Comparison of ENCODE assay signal across 10 cellular contexts in genomic region chr5:155726267-155726666, GRCh38.
DNase-seq lines count a peak whose midpoint lies in the region; ATAC-seq, FAIRE-seq and TF ChIP-seq lines count a peak whose summit lies in the region.
"Had no signal": no experiment of that assay in that cellular context is flagged by ENCODE, and none has a peak within 500 bp of the region (broad histone marks: within the 10 kb centered on the region; RNA-seq: fewer than 3 reads in every experiment).

No MANE protein-coding gene starts in this region.

- H3K9ac ChIP-seq in fibroblast of lung (ENCODE audit: insufficient read depth, low read length) (no peak overlapping the region), neuronal stem cell (ENCODE audit: low read depth, low read length, poor library complexity) (no peak overlapping the region)

- H3K27ac ChIP-seq in GM23338 (ENCODE audit: low read depth) (no peak overlapping the region), fibroblast of lung (ENCODE audit: insufficient read depth, low read length) (no peak overlapping the region), neuronal stem cell (replicated peaks; ENCODE audit: low read length) (no peak overlapping the region)
- H3K27ac ChIP-seq: coronary artery, lower lobe of right lung had no signal

- no peaks in the 10 kb centered on the region for H3F3A ChIP-seq in GM23338 (replicated peaks; ENCODE audit: low read depth)

- H2BK12ac ChIP-seq in neuronal stem cell (ENCODE audit: low read length) = no peak overlapping the region

- no peak overlapping the region for H3K23ac ChIP-seq in neuronal stem cell (ENCODE audit: low read depth, low read length, poor library complexity)

- H2AFZ ChIP-seq in GM23338 (no peak overlapping the region), fibroblast of lung (ENCODE audit: low read length) (no peak overlapping the region), neuronal stem cell (ENCODE audit: low read length) (no peak overlapping the region)

- no peak overlapping the region for H4K8ac ChIP-seq in neuronal stem cell (ENCODE audit: low read depth, low read length)

- no peak overlapping the region for H3K14ac ChIP-seq in neuronal stem cell (ENCODE audit: low read length)

- peaks cover 5% of the 10 kb centered on the region for H3K4me1 ChIP-seq in GM23338 (ENCODE audit: insufficient read depth)
- no peaks in the 10 kb centered on the region for H3K4me1 ChIP-seq in fibroblast of lung (ENCODE audit: control insufficient read depth, extremely low read depth, insufficient read depth, low read length)
- peaks cover 0 to 2% of the 10 kb centered on the region in 2 donors for H3K4me1 ChIP-seq in neuronal stem cell (ENCODE audit: control insufficient read depth in 2 of 2, insufficient read depth in 1 of 2, low read depth in 1 of 2, low read length in 2 of 2)

- no peaks in the 10 kb centered on the region for H3K9me2 ChIP-seq in GM23338 (ENCODE audit: insufficient read depth)

- H4K91ac ChIP-seq in neuronal stem cell (ENCODE audit: low read depth, low read length, poor library complexity) = no peak overlapping the region

- H3K18ac ChIP-seq in neuronal stem cell (ENCODE audit: low read length) = no peak overlapping the region

- peaks cover 2% of the 10 kb centered on the region; the same call in 1 of the 3 replicates for H3K9me3 Mint-ChIP-seq in GM23338
- H3K9me3 Mint-ChIP-seq: activated CD4-positive, alpha-beta T cell treated with anti-CD3 and anti-CD28 coated beads, Interleukin-2, amount 10 ng/mL, durations not matched to agents 7 days and 5 days had no signal

- ATAC-seq in GM23338 = no peak
- ATAC-seq: lower lobe of right lung had no signal

- H3K27me3 ChIP-seq in GM23338 (ENCODE audit: insufficient read depth) (peaks cover 73% of the 10 kb centered on the region), fibroblast of lung (ENCODE audit: control insufficient read depth, insufficient read depth, low read length) (no peaks in the 10 kb centered on the region), neuronal stem cell (ENCODE audit: control insufficient read depth in 3 of 3, insufficient read depth in 3 of 3, low read depth in 1 of 3, low read length in 3 of 3) (peaks cover 16 to 58% (median 48%) of the 10 kb centered on the region in 3 experiments)

- H3K4me1 Mint-ChIP-seq in GM23338 = peaks cover 6% of the 10 kb centered on the region
- H3K4me1 Mint-ChIP-seq: activated CD4-positive, alpha-beta T cell treated with anti-CD3 and anti-CD28 coated beads, Interleukin-2, amount 10 ng/mL, durations not matched to agents 7 days and 5 days had no signal

- H3K79me1 ChIP-seq in neuronal stem cell (ENCODE audit: low read depth, low read length) = no peaks in the 10 kb centered on the region

- no peaks in the 10 kb centered on the region for H3K9me3 ChIP-seq in fibroblast of lung (ENCODE audit: control insufficient read depth, insufficient read depth, low read depth, low read length)
- H3K9me3 ChIP-seq in neuronal stem cell (replicated peaks in 1 of 2; ENCODE audit: control insufficient read depth in 2 of 2, insufficient read depth in 1 of 2, low read depth in 1 of 2, low read length in 2 of 2) = no peaks in the 10 kb centered on the region
- H3K9me3 ChIP-seq: lower lobe of right lung had no signal

- H2BK5ac ChIP-seq in neuronal stem cell (ENCODE audit: low read length) = no peak overlapping the region

- no peak overlapping the region for H2AK5ac ChIP-seq in neuronal stem cell (ENCODE audit: low read depth, low read length)

- intact Hi-C loops in posterior vena cava (cut with DNase I) = no loop called here

- no peaks in the 10 kb centered on the region for H3K36me3 Mint-ChIP-seq in GM23338 (ENCODE audit: low read depth)

- H3K27ac Mint-ChIP-seq in GM23338 = no peak overlapping the region
- H3K27ac Mint-ChIP-seq: activated CD4-positive, alpha-beta T cell treated with anti-CD3 and anti-CD28 coated beads, Interleukin-2, amount 10 ng/mL, durations not matched to agents 7 days and 5 days had no signal

- H3K27me3 Mint-ChIP-seq in GM23338 (ENCODE audit: insufficient read depth, low read depth, poor library complexity) = peaks cover 48% of the 10 kb centered on the region

- DNase-seq in GM23338 (ENCODE audit: low spot score) = peak; percentile 72
- peak; percentile 2 for DNase-seq in RPMI7951 (ENCODE audit: low read depth)
- DNase-seq in fibroblast of lung (ENCODE audit: low read depth in 2 of 2) = peak; percentile 1 to 9
- peak; percentile 62 for DNase-seq in neuronal stem cell (ENCODE audit: low spot score)
- DNase-seq in activated CD8-positive, alpha-beta memory T cell treated with anti-CD3 and anti-CD28 coated beads for 24 hours = no peak
- DNase-seq in frontal cortex (ENCODE audit: low spot score in 2 of 2) = no peak
- no peak for DNase-seq in posterior vena cava (ENCODE audit: low spot score)
- DNase-seq: activated CD4-positive, alpha-beta T cell treated with anti-CD3 and anti-CD28 coated beads, Interleukin-2, amount 10 ng/mL, durations not matched to agents 7 days and 5 days; lower lobe of right lung had no signal

- H2BK15ac ChIP-seq in neuronal stem cell (ENCODE audit: low read length) = no peak overlapping the region

- H4K20me1 ChIP-seq in GM23338 (replicated peaks; ENCODE audit: insufficient read depth) (peaks cover 5% of the 10 kb centered on the region; the same call in 1 of the 2 replicates), fibroblast of lung (ENCODE audit: control insufficient read depth, extremely low read depth, insufficient read depth, low read length) (no peaks in the 10 kb centered on the region)

- no peak overlapping the region for H2BK120ac ChIP-seq in neuronal stem cell (ENCODE audit: low read depth, low read length)

- H3K4me2 ChIP-seq in GM23338 (no peak overlapping the region), fibroblast of lung (ENCODE audit: extremely low read depth, insufficient read depth, low read length) (no peak overlapping the region), neuronal stem cell (ENCODE audit: insufficient read depth, low read length, poor library complexity, severe bottlenecking) (no peak overlapping the region)

- H3K4me3 ChIP-seq in GM23338 = no peak overlapping the region
- no peak overlapping the region for H3K4me3 ChIP-seq in fibroblast of lung (replicated peaks in 1 of 4; ENCODE audit: control extremely low read depth in 1 of 4, insufficient read depth in 1 of 4, low read depth in 3 of 4, low read length in 4 of 4)
- no peak overlapping the region for H3K4me3 ChIP-seq in neuronal stem cell (ENCODE audit: low read length in 2 of 2)
- H3K4me3 ChIP-seq: coronary artery, lower lobe of right lung had no signal

- no peak overlapping the region for H3K4me3 Mint-ChIP-seq in GM23338
- H3K4me3 Mint-ChIP-seq: activated CD4-positive, alpha-beta T cell treated with anti-CD3 and anti-CD28 coated beads, Interleukin-2, amount 10 ng/mL, durations not matched to agents 7 days and 5 days had no signal

- H3K36me3 ChIP-seq in GM23338 (ENCODE audit: insufficient read depth) (no peaks in the 10 kb centered on the region), fibroblast of lung (ENCODE audit: control insufficient read depth, insufficient read depth, low read length) (no peaks in the 10 kb centered on the region), neuronal stem cell (replicated peaks in 1 of 2; ENCODE audit: control insufficient read depth in 2 of 2, insufficient read depth in 2 of 2, low read length in 2 of 2) (no peaks in the 10 kb centered on the region)
- H3K36me3 ChIP-seq: lower lobe of right lung had no signal

- no peaks in the 10 kb centered on the region for H3K79me2 ChIP-seq in GM23338 (replicated peaks; ENCODE audit: insufficient read depth)
- no peaks in the 10 kb centered on the region for H3K79me2 ChIP-seq in fibroblast of lung (ENCODE audit: control insufficient read depth, insufficient read depth, low read length)

- H3K4ac ChIP-seq in neuronal stem cell (ENCODE audit: low read length) = no peak overlapping the region

- no peak for FAIRE-seq in frontal cortex (lab: Jason Lieb, UNC)

- TF ChIP-seq CTCF in GM23338 (conservative IDR thresholded peaks at IDR 0.05; ENCODE audit: low read depth in 2 of 2) = no peak
- TF ChIP-seq CTCF in fibroblast of lung (conservative IDR thresholded peaks at IDR 0.05 in 1 of 2, IDR thresholded peaks at IDR 0.05 in 1 of 2; ENCODE audit: low read depth in 1 of 2, low read length in 2 of 2) = no peak

- WGBS in neuronal stem cell (ENCODE audit: extremely low coverage in 2 of 2, insufficient read length in 2 of 2, insufficient replicate concordance in 1 of 2), 2 donors = no CpG with 5 or more reads among the region's 8 CpGs

TF ChIP-seq in GM23338, 12 proteins besides CTCF, POLR2A, EP300 and RAD21:
- TF ChIP-seq STAT1 (IDR thresholded peaks at IDR 0.05; ENCODE audit: unreplicated experiment) = no peak
- no peak for TF ChIP-seq NANOG (IDR thresholded peaks at IDR 0.05; ENCODE audit: borderline replicate concordance)
- TF ChIP-seq, protein P1, sequence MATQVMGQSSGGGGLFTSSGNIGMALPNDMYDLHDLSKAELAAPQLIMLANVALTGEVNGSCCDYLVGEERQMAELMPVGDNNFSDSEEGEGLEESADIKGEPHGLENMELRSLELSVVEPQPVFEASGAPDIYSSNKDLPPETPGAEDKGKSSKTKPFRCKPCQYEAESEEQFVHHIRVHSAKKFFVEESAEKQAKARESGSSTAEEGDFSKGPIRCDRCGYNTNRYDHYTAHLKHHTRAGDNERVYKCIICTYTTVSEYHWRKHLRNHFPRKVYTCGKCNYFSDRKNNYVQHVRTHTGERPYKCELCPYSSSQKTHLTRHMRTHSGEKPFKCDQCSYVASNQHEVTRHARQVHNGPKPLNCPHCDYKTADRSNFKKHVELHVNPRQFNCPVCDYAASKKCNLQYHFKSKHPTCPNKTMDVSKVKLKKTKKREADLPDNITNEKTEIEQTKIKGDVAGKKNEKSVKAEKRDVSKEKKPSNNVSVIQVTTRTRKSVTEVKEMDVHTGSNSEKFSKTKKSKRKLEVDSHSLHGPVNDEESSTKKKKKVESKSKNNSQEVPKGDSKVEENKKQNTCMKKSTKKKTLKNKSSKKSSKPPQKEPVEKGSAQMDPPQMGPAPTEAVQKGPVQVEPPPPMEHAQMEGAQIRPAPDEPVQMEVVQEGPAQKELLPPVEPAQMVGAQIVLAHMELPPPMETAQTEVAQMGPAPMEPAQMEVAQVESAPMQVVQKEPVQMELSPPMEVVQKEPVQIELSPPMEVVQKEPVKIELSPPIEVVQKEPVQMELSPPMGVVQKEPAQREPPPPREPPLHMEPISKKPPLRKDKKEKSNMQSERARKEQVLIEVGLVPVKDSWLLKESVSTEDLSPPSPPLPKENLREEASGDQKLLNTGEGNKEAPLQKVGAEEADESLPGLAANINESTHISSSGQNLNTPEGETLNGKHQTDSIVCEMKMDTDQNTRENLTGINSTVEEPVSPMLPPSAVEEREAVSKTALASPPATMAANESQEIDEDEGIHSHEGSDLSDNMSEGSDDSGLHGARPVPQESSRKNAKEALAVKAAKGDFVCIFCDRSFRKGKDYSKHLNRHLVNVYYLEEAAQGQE (IDR thresholded peaks at IDR 0.05; ENCODE audit: unreplicated experiment) = peak; percentile 89
- no peak for TF ChIP-seq ZNF331 (CRISPR knock-in tag; IDR thresholded peaks at IDR 0.05; ENCODE audit: low read depth)

Comparison
In these comparisons a context has a peak if more than half of its experiments do, and no peak if none do; other contexts are left out.
1. DNase-seq: peak in GM23338 (single experiment), RPMI7951 (single experiment), fibroblast of lung (2 of 2) and neuronal stem cell (single experiment); none in activated CD8-positive, alpha-beta memory T cell treated with anti-CD3 and anti-CD28 coated beads for 24 hours (single experiment), frontal cortex (0 of 2) and posterior vena cava (single experiment).